26 cellular contexts compared by ENCODE assay signal in genomic region chr9:14383815-14384214, GRCh38.
"Had no signal": no experiment of that assay in that cellular context is flagged by ENCODE, and none has a peak within 500 bp of the region (broad histone marks: within the 10 kb centered on the region; RNA-seq: fewer than 3 reads in every experiment).

No MANE protein-coding gene starts in this region.

- H3K27ac ChIP-seq: brain microvascular endothelial cell, PC-9, WERI-Rb-1 had no signal

- ATAC-seq: activated CD8-positive, alpha-beta memory T cell treated with anti-CD3 and anti-CD28 coated beads, Interleukin-2, amount 10 ng/mL, durations not matched to agents 7 days and 5 days; activated naive CD8-positive, alpha-beta T cell treated with anti-CD3 and anti-CD28 coated beads, Interleukin-2, amount 50 U/mL, for 24 hours had no signal

- H3K36me3 ChIP-seq: brain microvascular endothelial cell, WERI-Rb-1 had no signal

- H3K4me3 ChIP-seq: PC-9 had no signal

- H3K36me3 Mint-ChIP-seq: activated CD8-positive, alpha-beta memory T cell treated with anti-CD3 and anti-CD28 coated beads, Interleukin-2, amount 10 ng/mL, durations not matched to agents 7 days and 5 days; activated naive CD4-positive, alpha-beta T cell treated with anti-CD3 and anti-CD28 coated beads, Interleukin-2, amount 10 ng/mL, durations not matched to agents 7 days and 5 days; activated naive CD8-positive, alpha-beta T cell had no signal

- H3K4me2 ChIP-seq: PC-9 had no signal

- H3K4me3 Mint-ChIP-seq: activated CD4-positive, alpha-beta memory T cell treated with anti-CD3 and anti-CD28 coated beads, Interleukin-2, amount 10 ng/mL, durations not matched to agents 7 days and 5 days; activated CD8-positive, alpha-beta memory T cell treated with anti-CD3 and anti-CD28 coated beads, Interleukin-2, amount 10 ng/mL, durations not matched to agents 7 days and 5 days; activated naive CD4-positive, alpha-beta T cell treated with anti-CD3 and anti-CD28 coated beads, Interleukin-2, amount 10 ng/mL, durations not matched to agents 7 days and 5 days; activated naive CD8-positive, alpha-beta T cell; activated naive CD8-positive, alpha-beta T cell treated with anti-CD3 and anti-CD28 coated beads, Interleukin-2, amount 50 U/mL, for 24 hours had no signal

- H3K27me3 Mint-ChIP-seq: activated CD4-positive, alpha-beta memory T cell treated with anti-CD3 and anti-CD28 coated beads, Interleukin-2, amount 10 ng/mL, durations not matched to agents 7 days and 5 days; activated CD8-positive, alpha-beta memory T cell treated with anti-CD3 and anti-CD28 coated beads, Interleukin-2, amount 10 ng/mL, durations not matched to agents 7 days and 5 days; activated naive CD4-positive, alpha-beta T cell treated with anti-CD3 and anti-CD28 coated beads, Interleukin-2, amount 10 ng/mL, durations not matched to agents 7 days and 5 days; activated naive CD8-positive, alpha-beta T cell had no signal

- H3K4me1 Mint-ChIP-seq: activated CD4-positive, alpha-beta memory T cell treated with anti-CD3 and anti-CD28 coated beads, Interleukin-2, amount 10 ng/mL, durations not matched to agents 7 days and 5 days; activated CD8-positive, alpha-beta memory T cell treated with anti-CD3 and anti-CD28 coated beads, Interleukin-2, amount 10 ng/mL, durations not matched to agents 7 days and 5 days; activated naive CD4-positive, alpha-beta T cell treated with anti-CD3 and anti-CD28 coated beads, Interleukin-2, amount 10 ng/mL, durations not matched to agents 7 days and 5 days; activated naive CD8-positive, alpha-beta T cell treated with anti-CD3 and anti-CD28 coated beads, Interleukin-2, amount 50 U/mL, for 24 hours had no signal

- H3K27ac Mint-ChIP-seq: activated CD4-positive, alpha-beta memory T cell treated with anti-CD3 and anti-CD28 coated beads, Interleukin-2, amount 10 ng/mL, durations not matched to agents 7 days and 5 days; activated CD8-positive, alpha-beta memory T cell treated with anti-CD3 and anti-CD28 coated beads, Interleukin-2, amount 10 ng/mL, durations not matched to agents 7 days and 5 days; activated naive CD4-positive, alpha-beta T cell treated with anti-CD3 and anti-CD28 coated beads, Interleukin-2, amount 10 ng/mL, durations not matched to agents 7 days and 5 days; activated naive CD8-positive, alpha-beta T cell; activated naive CD8-positive, alpha-beta T cell treated with anti-CD3 and anti-CD28 coated beads, Interleukin-2, amount 50 U/mL, for 24 hours had no signal

- H3K27me3 ChIP-seq: brain microvascular endothelial cell had no signal

- DNase-seq: activated CD4-positive, alpha-beta memory T cell treated with anti-CD3 and anti-CD28 coated beads, Interleukin-2, amount 10 ng/mL, durations not matched to agents 7 days and 5 days; activated CD4-positive, alpha-beta T cell treated with anti-CD3 and anti-CD28 coated beads for 1 hour; activated CD4-positive, alpha-beta T cell treated with anti-CD3 and anti-CD28 coated beads for 48 hours; activated CD4-positive, CD25-positive, alpha-beta regulatory T cell; activated CD8-positive, alpha-beta memory T cell treated with anti-CD3 and anti-CD28 coated beads for 24 hours; activated CD8-positive, alpha-beta memory T cell treated with anti-CD3 and anti-CD28 coated beads, Interleukin-2, amount 10 ng/mL, durations not matched to agents 7 days and 5 days; activated CD8-positive, alpha-beta memory T cell treated with anti-CD3 and anti-CD28 coated beads, Interleukin-2, amount 50 U/mL, for 48 hours; activated effector memory CD4-positive, alpha-beta T cell treated with Interleukin-2 at 50 U/mL for 16 hours; activated naive CD4-positive, alpha-beta T cell treated with anti-CD3 and anti-CD28 coated beads, Interleukin-2, amount 10 ng/mL, durations not matched to agents 7 days and 5 days; activated naive CD8-positive, alpha-beta T cell treated with anti-CD3 and anti-CD28 coated beads, Interleukin-2, amount 50 U/mL, for 24 hours; activated T-cell treated with anti-CD3 and anti-CD28 coated beads, Interleukin-2, amount 50 U/mL, for 48 hours; central memory CD4-positive, alpha-beta T cell; KG1; MM.1S; MV-4-11; NCI-H1436 treated with DMSO at 0.1 percent for 48 hours; NCI-H187; NCI-H2029 treated with DMSO at 0.1 percent for 48 hours; NCI-H524 treated with DMSO at 0.1 percent for 48 hours; NCI-H748 treated with DMSO at 0.1 percent for 48 hours; PC-9; Right ventricle myocardium superior; T1000; WERI-Rb-1 had no signal

- H2AFZ ChIP-seq: PC-9 had no signal

- H3K9me3 Mint-ChIP-seq: activated CD4-positive, alpha-beta memory T cell treated with anti-CD3 and anti-CD28 coated beads, Interleukin-2, amount 10 ng/mL, durations not matched to agents 7 days and 5 days; activated naive CD4-positive, alpha-beta T cell treated with anti-CD3 and anti-CD28 coated beads, Interleukin-2, amount 10 ng/mL, durations not matched to agents 7 days and 5 days; activated naive CD8-positive, alpha-beta T cell treated with anti-CD3 and anti-CD28 coated beads, Interleukin-2, amount 50 U/mL, for 24 hours had no signal
